9 cellular contexts compared by ENCODE assay signal in the genomic region with DNA sequence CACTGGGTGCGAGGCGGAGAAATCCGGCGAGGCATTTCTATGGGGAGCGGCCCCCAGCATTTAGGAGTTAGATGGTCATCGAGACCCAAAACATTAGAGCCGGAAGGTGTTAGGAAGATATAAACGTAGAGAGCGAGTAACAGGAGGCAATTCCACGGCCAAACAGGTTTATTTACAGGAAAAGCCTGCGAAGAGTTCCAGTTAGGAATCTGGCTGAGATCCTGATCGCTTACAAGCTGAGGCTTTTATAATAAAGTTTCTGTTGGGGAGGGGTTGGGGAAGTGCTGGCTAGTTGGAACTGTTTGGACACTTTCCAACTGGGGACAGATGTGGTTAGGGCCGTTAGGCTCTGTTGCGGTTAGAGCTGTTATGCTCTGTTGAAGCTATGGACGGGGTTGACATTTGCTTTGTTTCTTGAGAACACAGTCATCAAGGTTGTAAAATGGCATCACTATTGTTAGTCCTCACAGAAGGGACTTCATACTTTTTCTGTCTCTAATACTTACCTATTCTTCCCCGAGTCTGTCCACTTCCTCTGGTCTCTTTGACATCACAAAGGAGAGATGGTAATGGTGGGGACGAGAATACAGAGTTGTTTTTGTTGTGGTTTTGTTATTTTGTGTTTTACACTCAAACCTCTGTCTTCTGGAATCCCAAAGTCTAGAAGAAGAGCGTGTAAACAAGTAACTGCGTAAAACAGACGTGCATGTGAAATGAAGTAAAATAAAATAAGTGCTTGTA. TPM values are rescaled to one million over a fixed set of nuclear protein-coding genes. Genes with fewer than 3 reads are reported as not detected.
A peak's percentile ranks its signal among the peaks of the same experiment; 100 is the strongest.
DNase-seq lines count a peak whose midpoint lies in the region; ATAC-seq and TF ChIP-seq lines count a peak whose summit lies in the region.
"Had no signal": no experiment of that assay in that cellular context is flagged by ENCODE, and none has a peak within 500 bp of the region (broad histone marks: within the 10 kb centered on the region; RNA-seq: fewer than 3 reads in every experiment).

No MANE protein-coding gene starts in this region.

- no peak for TF ChIP-seq POLR2A in esophagus muscularis mucosa (IDR thresholded peaks at IDR 0.05; ENCODE audit: low read depth)

- intact Hi-C loops in esophagus muscularis mucosa (cut with DNase I) = no loop called here

- H3K27me3 ChIP-seq in esophagus muscularis mucosa = no peaks in the 10 kb centered on the region

- TF ChIP-seq CTCF in C4-2B (conservative IDR thresholded peaks at IDR 0.05) = no peak
- no peak for TF ChIP-seq CTCF in esophagus muscularis mucosa (IDR thresholded peaks at IDR 0.05)

- 4% methylated on average over 20 of the region's 20 CpGs for WGBS in esophagus muscularis mucosa

- no peaks in the 10 kb centered on the region for H3K9me3 ChIP-seq in SK-N-MC (ENCODE audit: low read depth, low read length)
- no peaks in the 10 kb centered on the region for H3K9me3 ChIP-seq in esophagus muscularis mucosa

- POLR2A ChIA-PET in naive thymus-derived CD8-positive, alpha-beta T cell (lab: Charles Lee) = interaction anchor here (0.8 to 2.3 kb wide), 8 partner anchors 9 to 442 kb away, joined by 3 to 15 read pairs (median 5); a partner anchor contains a TSS

- H3K4me3 ChIP-seq in SK-N-MC = peak overlapping the region; percentile 88
- peak overlapping the region; percentile 70 to 72 (median 72) for H3K4me3 ChIP-seq in esophagus muscularis mucosa

- peak overlapping the region; percentile 95 for H3K9ac ChIP-seq in SK-N-MC (ENCODE audit: insufficient read length)

- H3K9me3 Mint-ChIP-seq in naive thymus-derived CD8-positive, alpha-beta T cell = peaks cover 0 to 10% (median 5%) of the 10 kb centered on the region in 9 donors

- ATAC-seq in GM18868 (IDR thresholded peaks at IDR 0.05; ENCODE audit: unreplicated experiment) = peak; percentile 46
- ATAC-seq in naive thymus-derived CD8-positive, alpha-beta T cell = peak; percentile 11 to 33
- no peak for ATAC-seq in GM21825 (IDR thresholded peaks at IDR 0.05; ENCODE audit: unreplicated experiment)

- H3K4me1 ChIP-seq in esophagus muscularis mucosa = peaks cover 11 to 35% (median 26%) of the 10 kb centered on the region in 4 donors

- no peaks in the 10 kb centered on the region for H3K27me3 Mint-ChIP-seq in naive thymus-derived CD8-positive, alpha-beta T cell
- H3K27me3 Mint-ChIP-seq: T-cell had no signal

- TF ChIP-seq EP300 in Ishikawa (IDR thresholded peaks at IDR 0.05; ENCODE audit: borderline replicate concordance) (no peak), esophagus muscularis mucosa (IDR thresholded peaks at IDR 0.05) (no peak)

- TF ChIP-seq RAD21 in Ishikawa (IDR thresholded peaks at IDR 0.05; ENCODE audit: low read depth) = no peak

- H3K4me1 Mint-ChIP-seq in naive thymus-derived CD8-positive, alpha-beta T cell = peaks cover 0 to 11% (median 8%) of the 10 kb centered on the region in 4 donors

- no peaks in the 10 kb centered on the region for H3K36me3 ChIP-seq in SK-N-MC (ENCODE audit: insufficient read depth, low read length)
- H3K36me3 ChIP-seq in esophagus muscularis mucosa = no peaks in the 10 kb centered on the region

- H3K27ac ChIP-seq in C4-2B = peak overlapping the region; percentile 53
- H3K27ac ChIP-seq in SK-N-MC = peak overlapping the region; percentile 95; the same call in 1 of the 2 replicates
- H3K27ac ChIP-seq in esophagus muscularis mucosa (replicated peaks in 1 of 4) = peak overlapping the region; percentile 86 to 97 (median 96)

- no peak overlapping the region for H3K27ac Mint-ChIP-seq in naive thymus-derived CD8-positive, alpha-beta T cell
- H3K27ac Mint-ChIP-seq: T-cell had no signal

- H3K4me3 Mint-ChIP-seq in naive thymus-derived CD8-positive, alpha-beta T cell = no peak overlapping the region
- H3K4me3 Mint-ChIP-seq: T-cell had no signal

- peaks cover 0 to 2% (median 0%) of the 10 kb centered on the region in 3 donors for H3K36me3 Mint-ChIP-seq in naive thymus-derived CD8-positive, alpha-beta T cell

- DNase-seq in SK-N-MC (ENCODE audit: low read depth, low spot score) (no peak), esophagus muscularis mucosa (ENCODE audit: extremely low spot score) (no peak), T-helper 9 cell (no peak)
- peak in 6 of 10 donors; percentile 17 to 68 (median 34) for DNase-seq in naive thymus-derived CD8-positive, alpha-beta T cell

TF ChIP-seq in Ishikawa, 13 proteins besides CTCF, POLR2A, EP300 and RAD21:
- TF ChIP-seq FOXM1 (IDR thresholded peaks at IDR 0.05; ENCODE audit: borderline replicate concordance, low read depth) = no peak
- TF ChIP-seq, protein P1, sequence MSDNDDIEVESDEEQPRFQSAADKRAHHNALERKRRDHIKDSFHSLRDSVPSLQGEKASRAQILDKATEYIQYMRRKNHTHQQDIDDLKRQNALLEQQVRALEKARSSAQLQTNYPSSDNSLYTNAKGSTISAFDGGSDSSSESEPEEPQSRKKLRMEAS (IDR thresholded peaks at IDR 0.05) = 0 out of 2 replicates have a peak, but pooled peaks have one; percentile 1

RNA-seq across cellular contexts. Expression of a gene that starts 0.5 kb away (rescaled TPM):
- total RNA-seq in esophagus muscularis mucosa = 10 to 100 TPM; 13.1 to 39.1 (median 24.1) TPM
- 1 to 10 TPM; 1.8 to 2.8 TPM for total RNA-seq in naive thymus-derived CD8-positive, alpha-beta T cell
- 1 to 10 TPM in 1 of 3 donors, under 1 TPM in 2; 0.79 to 1.0 (median 0.98) TPM for polyA plus RNA-seq in naive thymus-derived CD8-positive, alpha-beta T cell

RNA-seq across cellular contexts. Expression of a gene that starts 13.3 kb away (rescaled TPM):
- 10 to 100 TPM in 1 of 4 donors, 1 to 10 TPM in 3; 2.8 to 10.4 (median 6.4) TPM for total RNA-seq in esophagus muscularis mucosa
- total RNA-seq in naive thymus-derived CD8-positive, alpha-beta T cell = 10 to 100 TPM in 1 of 2 experiments, 1 to 10 TPM in 1; 8.7 to 11.1 TPM
- polyA plus RNA-seq in naive thymus-derived CD8-positive, alpha-beta T cell = 1 to 10 TPM in 2 of 3 donors, under 1 TPM in 1; 0.81 to 4.0 (median 2.0) TPM

RNA-seq across cellular contexts. Expression of a gene that starts 55.1 kb away (rescaled TPM):
- 1 to 10 TPM; 5.8 to 8.7 (median 7.1) TPM for total RNA-seq in esophagus muscularis mucosa
- total RNA-seq in naive thymus-derived CD8-positive, alpha-beta T cell = 1 to 10 TPM; 2.4 to 2.5 TPM
- polyA plus RNA-seq in naive thymus-derived CD8-positive, alpha-beta T cell = 1 to 10 TPM in 1 of 3 donors, under 1 TPM in 2; 0.45 to 1.2 (median 0.87) TPM

Comparison
In these comparisons a context has a peak if more than half of its experiments do, and no peak if none do; other contexts are left out.
1. DNase-seq: peak in naive thymus-derived CD8-positive, alpha-beta T cell (6 of 10); none in SK-N-MC (single experiment), esophagus muscularis mucosa (single experiment) and T-helper 9 cell (single experiment).
2. Peak in every context shown above with its lines, with median percentiles within 50 percentile points of each other: H3K27ac ChIP-seq.